10 cellular contexts compared by ENCODE assay signal in genomic region chr1:242147096-242147976, GRCh38.
DNase-seq lines count a peak whose midpoint lies in the region; ATAC-seq and TF ChIP-seq lines count a peak whose summit lies in the region.
"Had no signal": no experiment of that assay in that cellular context is flagged by ENCODE, and none has a peak within 500 bp of the region (broad histone marks: within the 10 kb centered on the region; RNA-seq: fewer than 3 reads in every experiment).

No MANE protein-coding gene starts in this region.

- H3K4me1 ChIP-seq in adrenal gland (replicated peaks in 1 of 2), result no peaks in the 10 kb centered on the region
- H3K4me1 ChIP-seq: body of pancreas had no signal

- H3K27ac ChIP-seq in epithelial cell of prostate (no peak overlapping the region), adrenal gland (no peak overlapping the region), WERI-Rb-1 (no peak overlapping the region)
- H3K27ac ChIP-seq: body of pancreas had no signal

- H3K4me3 ChIP-seq in AG10803 (ENCODE audit: low read length), result no peak overlapping the region
- peak overlapping the region in 1 of 4 donors; percentile 13 for H3K4me3 ChIP-seq in adrenal gland
- no peak overlapping the region for H3K4me3 ChIP-seq in WERI-Rb-1 (ENCODE audit: low read depth, low read length)
- H3K4me3 ChIP-seq: body of pancreas had no signal

- no peaks in the 10 kb centered on the region for H3K27me3 ChIP-seq in adrenal gland
- H3K27me3 ChIP-seq in WERI-Rb-1 (ENCODE audit: insufficient read depth, low read depth, severe bottlenecking), result no peaks in the 10 kb centered on the region
- H3K27me3 ChIP-seq: body of pancreas had no signal

- DNase-seq in AG10803 (ENCODE audit: low read depth) (peak; percentile 48), MV-4-11 (lab: John Stamatoyannopoulos, UW) (peak; percentile 92), epithelial cell of prostate (ENCODE audit: low read depth, low spot score) (peak; percentile 22), adrenal gland (no peak), NCI-H2107 treated with DMSO at 0.1 percent for 48 hours (lab: John Stamatoyannopoulos, UW; ENCODE audit: unreplicated experiment) (no peak), omental fat pad (ENCODE audit: low spot score) (no peak), WERI-Rb-1 (no peak)
- DNase-seq: body of pancreas; CD8-positive, alpha-beta memory T cell had no signal

- no peaks in the 10 kb centered on the region for H3K36me3 ChIP-seq in adrenal gland (replicated peaks in 1 of 2)
- H3K36me3 ChIP-seq in WERI-Rb-1, result no peaks in the 10 kb centered on the region

- no peaks in the 10 kb centered on the region for H3K9me3 ChIP-seq in adrenal gland (replicated peaks in 1 of 3)
- H3K9me3 ChIP-seq in WERI-Rb-1 (ENCODE audit: severe bottlenecking), result no peaks in the 10 kb centered on the region
- H3K9me3 ChIP-seq: body of pancreas had no signal

- intact Hi-C loops in adrenal gland (cut with DNase I), result no loop called here

- TF ChIP-seq CTCF in AG10803 (conservative IDR thresholded peaks at IDR 0.05; ENCODE audit: low read length) (no peak), adrenal gland (IDR thresholded peaks at IDR 0.05) (no peak), omental fat pad (IDR thresholded peaks at IDR 0.05) (no peak), WERI-Rb-1 (IDR thresholded peaks at IDR 0.05; ENCODE audit: low read depth, low read length) (no peak)

- ATAC-seq in GM21528 (IDR thresholded peaks at IDR 0.05; ENCODE audit: low FRiP score, unreplicated experiment), result peak; percentile 63
- ATAC-seq in omental fat pad (ENCODE audit: low FRiP score), result no peak
- ATAC-seq: body of pancreas had no signal

- 44 to 49% (median 47%) methylated on average over 4 of the region's 4 CpGs for WGBS in adrenal gland, 4 donors

- TF ChIP-seq POLR2A in adrenal gland (IDR thresholded peaks at IDR 0.05), result no peak

Comparison
In these comparisons a context has a peak if more than half of its experiments do, and no peak if none do; other contexts are left out.
1. DNase-seq: peak in AG10803 (single experiment), MV-4-11 (single experiment) and epithelial cell of prostate (single experiment); none in adrenal gland (0 of 7), NCI-H2107 treated with DMSO at 0.1 percent for 48 hours (single experiment), omental fat pad (single experiment) and WERI-Rb-1 (single experiment).